In genomic region chr16:10760863-10761262, GRCh38 we compare ENCODE assay signal across 27 cellular contexts. TPM values are rescaled to one million over a fixed set of nuclear protein-coding genes. Genes with fewer than 3 reads are reported as not detected.
"Had no signal": no experiment of that assay in that cellular context is flagged by ENCODE, and none has a peak within 500 bp of the region (broad histone marks: within the 10 kb centered on the region; RNA-seq: fewer than 3 reads in every experiment).

No MANE protein-coding gene starts in this region.

- H3K4me3 Mint-ChIP-seq: activated CD4-positive, alpha-beta memory T cell treated with anti-CD3 and anti-CD28 coated beads, Interleukin-2, amount 10 ng/mL, durations not matched to agents 7 days and 5 days; activated CD4-positive, alpha-beta T cell treated with anti-CD3 and anti-CD28 coated beads for 36 hours; activated naive CD4-positive, alpha-beta T cell treated with anti-CD3 and anti-CD28 coated beads for 36 hours; activated naive CD8-positive, alpha-beta T cell treated with anti-CD3 and anti-CD28 coated beads for 36 hours; activated T-helper 17 cell treated with anti-CD3 and anti-CD28 coated beads, Interleukin-2, amount 50 U/mL, for 72 hours; T-cell had no signal

- H3K4me3 ChIP-seq: cardiac muscle cell, SK-N-MC had no signal

- H3K4me1 Mint-ChIP-seq: activated CD4-positive, alpha-beta T cell treated with anti-CD3 and anti-CD28 coated beads for 36 hours had no signal

- H3K27ac Mint-ChIP-seq: activated CD4-positive, alpha-beta memory T cell treated with anti-CD3 and anti-CD28 coated beads, Interleukin-2, amount 10 ng/mL, durations not matched to agents 7 days and 5 days; activated CD4-positive, alpha-beta T cell treated with anti-CD3 and anti-CD28 coated beads for 36 hours; activated naive CD4-positive, alpha-beta T cell treated with anti-CD3 and anti-CD28 coated beads for 36 hours; activated naive CD8-positive, alpha-beta T cell treated with anti-CD3 and anti-CD28 coated beads for 36 hours; activated T-helper 17 cell treated with anti-CD3 and anti-CD28 coated beads, Interleukin-2, amount 50 U/mL, for 72 hours; T-cell had no signal

- H3K27me3 Mint-ChIP-seq: activated CD4-positive, alpha-beta memory T cell treated with anti-CD3 and anti-CD28 coated beads, Interleukin-2, amount 10 ng/mL, durations not matched to agents 7 days and 5 days; activated CD4-positive, alpha-beta T cell treated with anti-CD3 and anti-CD28 coated beads for 36 hours; activated naive CD8-positive, alpha-beta T cell treated with anti-CD3 and anti-CD28 coated beads for 36 hours; activated T-helper 17 cell treated with anti-CD3 and anti-CD28 coated beads, Interleukin-2, amount 50 U/mL, for 72 hours; T-cell had no signal

- H3K27me3 ChIP-seq: brain microvascular endothelial cell, cardiac muscle cell had no signal

- ATAC-seq: activated CD4-positive, alpha-beta T cell treated with anti-CD3 and anti-CD28 coated beads for 36 hours; activated T-helper 17 cell treated with anti-CD3 and anti-CD28 coated beads, Interleukin-2, amount 50 U/mL, for 72 hours; Right ventricle myocardium inferior; T-cell had no signal

- DNase-seq: activated CD4-positive, alpha-beta memory T cell treated with anti-CD3 and anti-CD28 coated beads, Interleukin-2, amount 10 ng/mL, durations not matched to agents 7 days and 5 days; activated CD4-positive, alpha-beta T cell treated with anti-CD3 and anti-CD28 coated beads for 36 hours; activated CD4-positive, alpha-beta T cell treated with anti-CD3 and anti-CD28 coated beads, Interleukin-2, amount 50 U/mL, for 1 hour; activated CD8-positive, alpha-beta memory T cell treated with anti-CD3 and anti-CD28 coated beads, Interleukin-2, amount 50 U/mL, for 4 hours; activated gamma-delta T cell; activated naive CD4-positive, alpha-beta T cell treated with anti-CD3 and anti-CD28 coated beads for 36 hours; activated naive CD8-positive, alpha-beta T cell treated with anti-CD3 and anti-CD28 coated beads for 36 hours; activated T-cell treated with anti-CD3 and anti-CD28 coated beads, Interleukin-2, amount 50 U/mL, for 1 hour; brain microvascular endothelial cell; Kasumi-1; NCI-H1048; NCI-H1417; NCI-H2029; NCI-H2107; NCI-H2171 treated with DMSO at 0.1 percent for 48 hours; NCI-H345; NCI-H510A; NCI-H526 treated with DMSO at 0.1 percent for 48 hours; NCI-H82; RPMI8226; T-cell had no signal

- H3K27ac ChIP-seq: brain microvascular endothelial cell, cardiac muscle cell, SK-N-MC, VCaP had no signal

RNA-seq across cellular contexts. Expression of gene TVP23A, which starts 57.7 kb away (rescaled TPM):
- total RNA-seq: activated CD4-positive, alpha-beta memory T cell treated with anti-CD3 and anti-CD28 coated beads, Interleukin-2, amount 10 ng/mL, durations not matched to agents 7 days and 5 days; activated naive CD4-positive, alpha-beta T cell treated with anti-CD3 and anti-CD28 coated beads for 36 hours; activated naive CD8-positive, alpha-beta T cell treated with anti-CD3 and anti-CD28 coated beads for 36 hours; T-helper 2 cell treated with Interferon-gamma antibody and Interleukin-4, amounts not matched to agents 100 ng/mL and 5 ng/mL, for 36 hours had no signal
